Comparison of ENCODE assay signal across 29 cellular contexts in the genomic region with DNA sequence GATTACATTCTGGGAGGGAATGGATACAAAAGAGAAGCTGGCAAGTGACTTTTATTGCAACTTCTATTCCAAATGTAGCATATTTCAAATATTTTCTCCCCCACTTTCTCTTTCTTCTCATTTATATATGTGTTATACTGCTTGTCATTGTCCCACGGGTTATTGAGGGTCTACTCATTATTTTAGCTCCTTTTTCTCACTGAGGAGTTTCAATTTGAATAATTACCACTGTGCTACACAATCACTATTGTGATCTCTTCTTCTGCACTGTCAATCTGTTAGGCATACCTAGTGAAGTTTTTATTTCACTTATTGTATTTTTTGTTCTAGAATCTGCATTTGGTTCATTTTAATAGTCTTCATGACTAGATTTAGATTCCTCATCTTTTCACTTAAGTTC.
DNase-seq lines count a peak whose midpoint lies in the region; ATAC-seq and TF ChIP-seq lines count a peak whose summit lies in the region.
"Had no signal": no experiment of that assay in that cellular context is flagged by ENCODE, and none has a peak within 500 bp of the region (broad histone marks: within the 10 kb centered on the region; RNA-seq: fewer than 3 reads in every experiment).

No MANE protein-coding gene starts in this region.

- H3K79me2 ChIP-seq in ACC112 (ENCODE audit: control insufficient read depth, insufficient read depth, low read length, unreplicated experiment): no peaks in the 10 kb centered on the region

- no peak overlapping the region for H3K4me3 Mint-ChIP-seq in activated T-cell treated with anti-CD3 and anti-CD28 coated beads, Interleukin-2, amount 50 U/mL, for 72 hours
- no peak overlapping the region for H3K4me3 Mint-ChIP-seq in activated T-cell treated with anti-CD3 and anti-CD28 coated beads, Interleukin-2, amount 50 U/mL, for 4 hours
- no peak overlapping the region for H3K4me3 Mint-ChIP-seq in activated T-helper 17 cell treated with anti-CD3 and anti-CD28 coated beads, Interleukin-2, amount 50 U/mL, for 72 hours
- H3K4me3 Mint-ChIP-seq: CD14-positive monocyte; CD8-positive, alpha-beta memory T cell; GM23338; H9 had no signal

- no peaks in the 10 kb centered on the region for H3K27me3 Mint-ChIP-seq in activated T-cell treated with anti-CD3 and anti-CD28 coated beads, Interleukin-2, amount 50 U/mL, for 72 hours (ENCODE audit: low read depth)
- no peaks in the 10 kb centered on the region for H3K27me3 Mint-ChIP-seq in activated T-cell treated with anti-CD3 and anti-CD28 coated beads, Interleukin-2, amount 50 U/mL, for 4 hours (ENCODE audit: low read depth)
- no peaks in the 10 kb centered on the region for H3K27me3 Mint-ChIP-seq in activated T-helper 17 cell treated with anti-CD3 and anti-CD28 coated beads, Interleukin-2, amount 50 U/mL, for 72 hours
- H3K27me3 Mint-ChIP-seq: CD8-positive, alpha-beta memory T cell had no signal

- H3K4me3 ChIP-seq in ACC112 (ENCODE audit: low read depth, low read length): no peak overlapping the region
- H3K4me3 ChIP-seq: A549, GM23338, K562 had no signal

- H2AFZ ChIP-seq in ACC112 (ENCODE audit: low read length, unreplicated experiment): peak overlapping the region; percentile 12
- H2AFZ ChIP-seq: GM23338 had no signal

- H3K36me3 Mint-ChIP-seq in activated T-cell treated with anti-CD3 and anti-CD28 coated beads, Interleukin-2, amount 50 U/mL, for 72 hours (ENCODE audit: insufficient read depth in 2 of 2): no peaks in the 10 kb centered on the region
- no peaks in the 10 kb centered on the region for H3K36me3 Mint-ChIP-seq in activated T-cell treated with anti-CD3 and anti-CD28 coated beads, Interleukin-2, amount 50 U/mL, for 4 hours (ENCODE audit: insufficient read depth)
- H3K36me3 Mint-ChIP-seq in activated T-helper 17 cell treated with anti-CD3 and anti-CD28 coated beads, Interleukin-2, amount 50 U/mL, for 72 hours (ENCODE audit: low read depth): no peaks in the 10 kb centered on the region
- H3K36me3 Mint-ChIP-seq: CD14-positive monocyte; CD8-positive, alpha-beta memory T cell had no signal

- no peak for TF ChIP-seq CTCF in GM13976 (IDR thresholded peaks at IDR 0.05; ENCODE audit: borderline replicate concordance, control extremely low read depth, extremely low read depth, insufficient read depth, missing control alignments)

- no peak overlapping the region for H3K27ac ChIP-seq in ACC112 (ENCODE audit: low read depth, low read length)
- H3K27ac ChIP-seq: A549, RWPE1 had no signal

- peak; percentile 83 to 85 for ATAC-seq in activated T-cell treated with anti-CD3 and anti-CD28 coated beads, Interleukin-2, amount 50 U/mL, for 72 hours (replicated peaks in 1 of 2)
- no peak for ATAC-seq in activated T-cell treated with anti-CD3 and anti-CD28 coated beads, Interleukin-2, amount 50 U/mL, for 4 hours
- ATAC-seq in activated T-helper 17 cell treated with anti-CD3 and anti-CD28 coated beads, Interleukin-2, amount 50 U/mL, for 72 hours (replicated peaks): peak; percentile 37
- ATAC-seq: A549, GM23338, K562, Panc1 had no signal

- H3K4me1 ChIP-seq in ACC112 (ENCODE audit: control insufficient read depth, insufficient read depth, low read length, unreplicated experiment): no peaks in the 10 kb centered on the region
- H3K4me1 ChIP-seq: A549 had no signal

- no peaks in the 10 kb centered on the region for H3K27me3 ChIP-seq in ACC112 (ENCODE audit: insufficient read depth, low read length)
- H3K27me3 ChIP-seq: BE2C had no signal

- H3K36me3 ChIP-seq in ACC112 (ENCODE audit: insufficient read depth, low read length): no peaks in the 10 kb centered on the region
- H3K36me3 ChIP-seq: BE2C had no signal

- in situ Hi-C loops in GM13976 (cut with MboI; ENCODE audit: low sequenced_read_pairs, unreplicated experiment): no loop called here

- peaks cover 28% of the 10 kb centered on the region for H3K4me1 Mint-ChIP-seq in activated T-cell treated with anti-CD3 and anti-CD28 coated beads, Interleukin-2, amount 50 U/mL, for 72 hours (ENCODE audit: low read depth)
- H3K4me1 Mint-ChIP-seq in activated T-cell treated with anti-CD3 and anti-CD28 coated beads, Interleukin-2, amount 50 U/mL, for 4 hours (ENCODE audit: low read depth): no peaks in the 10 kb centered on the region
- no peaks in the 10 kb centered on the region for H3K4me1 Mint-ChIP-seq in activated T-helper 17 cell treated with anti-CD3 and anti-CD28 coated beads, Interleukin-2, amount 50 U/mL, for 72 hours

- H3K27ac Mint-ChIP-seq in activated T-cell treated with anti-CD3 and anti-CD28 coated beads, Interleukin-2, amount 50 U/mL, for 72 hours: no peak overlapping the region
- no peak overlapping the region for H3K27ac Mint-ChIP-seq in activated T-helper 17 cell treated with anti-CD3 and anti-CD28 coated beads, Interleukin-2, amount 50 U/mL, for 72 hours
- H3K27ac Mint-ChIP-seq: CD14-positive monocyte; CD8-positive, alpha-beta memory T cell; GM23338; H9 had no signal

- H3K9me3 Mint-ChIP-seq in activated T-cell treated with anti-CD3 and anti-CD28 coated beads, Interleukin-2, amount 50 U/mL, for 72 hours: no peaks in the 10 kb centered on the region
- H3K9me3 Mint-ChIP-seq in activated T-cell treated with anti-CD3 and anti-CD28 coated beads, Interleukin-2, amount 50 U/mL, for 4 hours: no peaks in the 10 kb centered on the region
- H3K9me3 Mint-ChIP-seq in activated T-helper 17 cell treated with anti-CD3 and anti-CD28 coated beads, Interleukin-2, amount 50 U/mL, for 72 hours: no peaks in the 10 kb centered on the region
- H3K9me3 Mint-ChIP-seq: CD8-positive, alpha-beta memory T cell; GM23338; H9 had no signal

- DNase-seq in activated T-cell treated with anti-CD3 and anti-CD28 coated beads, Interleukin-2, amount 50 U/mL, for 72 hours: no peak
- DNase-seq in activated T-cell treated with anti-CD3 and anti-CD28 coated beads, Interleukin-2, amount 50 U/mL, for 4 hours: no peak
- peak; percentile 16 for DNase-seq in GM13976 (ENCODE audit: low spot score)
- DNase-seq in 8988T: no peak
- no peak for DNase-seq in AG08396 (ENCODE audit: low spot score)
- DNase-seq: BE2C; CD8-positive, alpha-beta memory T cell; DMS 273 treated with DMSO at 0.1 percent for 48 hours; DMS79; GF-D8; H9; Kasumi-1; NCI-H1092 treated with DMSO at 0.1 percent for 48 hours; NCI-H1436; NCI-H187; NCI-H2081 treated with DMSO at 0.1 percent for 48 hours; NCI-H2171; NCI-H226; NCI-H510A; NCI-H69; SHP77 had no signal

Comparison
In these comparisons a context has a peak if more than half of its experiments do, and no peak if none do; other contexts are left out.
1. ATAC-seq: peak in activated T-cell treated with anti-CD3 and anti-CD28 coated beads, Interleukin-2, amount 50 U/mL, for 72 hours (2 of 2) and activated T-helper 17 cell treated with anti-CD3 and anti-CD28 coated beads, Interleukin-2, amount 50 U/mL, for 72 hours (single experiment); none in activated T-cell treated with anti-CD3 and anti-CD28 coated beads, Interleukin-2, amount 50 U/mL, for 4 hours (0 of 2).